ENCODE assay signal across 30 cellular contexts in the genomic region with DNA sequence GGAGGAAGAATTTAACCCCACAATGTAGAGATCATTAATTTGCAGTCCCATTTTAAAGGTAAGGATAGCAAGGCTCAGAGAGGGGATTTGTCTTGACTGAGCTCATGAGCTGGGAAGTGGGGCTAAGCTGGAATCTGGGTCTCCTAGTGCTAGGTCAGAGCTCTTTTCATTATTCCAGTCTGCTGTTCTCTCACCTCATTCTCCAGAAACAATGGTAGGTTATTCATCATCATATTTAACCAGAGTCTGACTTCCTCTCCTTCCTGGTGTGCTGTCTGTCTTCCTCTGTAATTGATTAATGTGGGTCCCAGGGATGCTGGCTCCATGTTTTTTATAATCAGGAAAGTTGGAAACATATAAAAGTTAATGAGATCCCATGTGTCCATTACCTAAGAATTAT.
"Had no signal": no experiment of that assay in that cellular context is flagged by ENCODE, and none has a peak within 500 bp of the region (broad histone marks: within the 10 kb centered on the region; RNA-seq: fewer than 3 reads in every experiment).

No MANE protein-coding gene starts in this region.

- ATAC-seq: activated CD8-positive, alpha-beta T cell treated with anti-CD3 and anti-CD28 coated beads for 36 hours; activated naive CD4-positive, alpha-beta T cell treated with anti-CD3 and anti-CD28 coated beads, Interleukin-2, amount 50 U/mL, for 72 hours; activated T-cell treated with anti-CD3 and anti-CD28 coated beads, Interleukin-2, amount 50 U/mL, for 4 hours; activated T-cell treated with anti-CD3 and anti-CD28 coated beads, Interleukin-2, amount 50 U/mL, for 72 hours; activated T-helper 17 cell treated with anti-CD3 and anti-CD28 coated beads, Interleukin-2, amount 50 U/mL, for 72 hours; body of pancreas had no signal

- DNase-seq: activated B cell treated with CpG ODN at 0.5 μM for 24 hours; activated CD4-positive, alpha-beta memory T cell treated with anti-CD3 and anti-CD28 coated beads for 36 hours; activated CD4-positive, alpha-beta T cell treated with anti-CD3 and anti-CD28 coated beads for 4 hours; activated CD4-positive, alpha-beta T cell treated with anti-CD3 and anti-CD28 coated beads, Interleukin-2, amount 10 ng/mL, durations not matched to agents 24 days and 14 days; activated CD4-positive, alpha-beta T cell treated with anti-CD3 and anti-CD28 coated beads, Interleukin-2, amount 50 U/mL, for 1 hour; activated CD4-positive, alpha-beta T cell treated with anti-CD3 and anti-CD28 coated beads, Interleukin-2, amount 50 U/mL, for 4 hours; activated CD4-positive, CD25-positive, alpha-beta regulatory T cell treated with anti-CD3 and anti-CD28 coated beads, Interleukin-2, amount 50 U/mL, for 72 hours; activated CD8-positive, alpha-beta memory T cell treated with anti-CD3 and anti-CD28 coated beads, Interleukin-2, amount 50 U/mL, for 4 hours; activated CD8-positive, alpha-beta T cell treated with anti-CD3 and anti-CD28 coated beads for 36 hours; activated effector memory CD4-positive, alpha-beta T cell treated with anti-CD3 and anti-CD28 coated beads, Interleukin-2, amount 50 U/mL, for 16 hours; activated gamma-delta T cell treated with Interleukin-2 at 50 U/mL for 16 hours; activated naive CD4-positive, alpha-beta T cell; activated naive CD4-positive, alpha-beta T cell treated with anti-CD3 and anti-CD28 coated beads for 36 hours; activated naive CD4-positive, alpha-beta T cell treated with anti-CD3 and anti-CD28 coated beads, Interleukin-2, amount 50 U/mL, for 16 hours; activated naive CD8-positive, alpha-beta T cell treated with anti-CD3 and anti-CD28 coated beads for 36 hours; activated T-cell treated with anti-CD3 and anti-CD28 coated beads for 4 hours; activated T-cell treated with anti-CD3 and anti-CD28 coated beads, Interleukin-2, amount 50 U/mL, for 1 hour; activated T-cell treated with anti-CD3 and anti-CD28 coated beads, Interleukin-2, amount 50 U/mL, for 4 hours; activated T-cell treated with anti-CD3 and anti-CD28 coated beads, Interleukin-2, amount 50 U/mL, for 72 hours; adrenal gland; amniotic stem cell; aorta; body of pancreas; brain microvascular endothelial cell; central memory CD4-positive, alpha-beta T cell; T-helper 1 cell; T-helper 2 cell; T-helper 9 cell had no signal
